ENCODE assay signal across 1 cellular context in genomic region chr21:18245493-18245967, GRCh38.
TF ChIP-seq lines count a peak whose summit lies in the region.

No MANE protein-coding gene starts in this region.

TF ChIP-seq in SK-N-SH, 30 proteins besides CTCF, POLR2A, EP300 and RAD21 (continued from another document):
- TF ChIP-seq MAX (IDR thresholded peaks at IDR 0.05; ENCODE audit: low read depth) = no peak
- TF ChIP-seq FOXJ3 (CRISPR knock-in tag; IDR thresholded peaks at IDR 0.05) = no peak
- TF ChIP-seq TEAD4 (IDR thresholded peaks at IDR 0.05; ENCODE audit: borderline replicate concordance, insufficient read depth) = no peak
- TF ChIP-seq PBX3 (IDR thresholded peaks at IDR 0.05) = no peak
- no peak for TF ChIP-seq ZBTB33 (IDR thresholded peaks at IDR 0.05; ENCODE audit: borderline replicate concordance, low read depth)
